In genomic region chr21:29166853-29167252, GRCh38 we compare ENCODE assay signal across 19 cellular contexts. TPM values are rescaled to one million over a fixed set of nuclear protein-coding genes. Genes with fewer than 3 reads are reported as not detected.
A peak's percentile ranks its signal among the peaks of the same experiment; 100 is the strongest.
DNase-seq lines count a peak whose midpoint lies in the region; ATAC-seq and TF ChIP-seq lines count a peak whose summit lies in the region.
"Had no signal": no experiment of that assay in that cellular context is flagged by ENCODE, and none has a peak within 500 bp of the region (broad histone marks: within the 10 kb centered on the region; RNA-seq: fewer than 3 reads in every experiment).

No MANE protein-coding gene starts in this region.

- CTCF ChIA-PET in IMR-90 (lab: Yijun Ruan, JAX): no interaction called here

- ATAC-seq in left ventricle myocardium superior: peak; percentile 43
- ATAC-seq in IMR-90 (ENCODE audit: low read depth): no peak
- peak; percentile 40 for ATAC-seq in body of pancreas
- no peak for ATAC-seq in GM21619 (IDR thresholded peaks at IDR 0.05; ENCODE audit: unreplicated experiment)
- no peak for ATAC-seq in HG03025 (IDR thresholded peaks at IDR 0.05; ENCODE audit: low FRiP score, unreplicated experiment)
- ATAC-seq in GM19467 (IDR thresholded peaks at IDR 0.05; ENCODE audit: unreplicated experiment): no peak
- ATAC-seq: A549 had no signal

- H3K9me1 ChIP-seq in IMR-90 (ENCODE audit: insufficient read depth, low read length): no peaks in the 10 kb centered on the region

- H2BK20ac ChIP-seq in IMR-90 (ENCODE audit: low read depth, low read length): peak overlapping the region; percentile 16; the same call in 1 of the 2 replicates

- no peak overlapping the region for H3K23ac ChIP-seq in IMR-90 (ENCODE audit: low read depth, low read length)

- H2AFZ ChIP-seq in IMR-90 (replicated peaks; ENCODE audit: low read length, poor library complexity): no peak overlapping the region

- H4K20me1 ChIP-seq in IMR-90 (ENCODE audit: insufficient read depth, low read length): no peaks in the 10 kb centered on the region

- 0 out of 3 replicates have a peak overlapping the region, but pooled peaks have one; percentile 1 for H2BK15ac ChIP-seq in IMR-90 (ENCODE audit: low read depth, low read length)

- POLR2A ChIA-PET in IMR-90 (lab: Charles Lee; ENCODE audit: unreplicated experiment): no interaction called here

- H3K36me3 ChIP-seq in IMR-90 (ENCODE audit: control insufficient read depth, insufficient read depth, low read length): no peaks in the 10 kb centered on the region
- no peaks in the 10 kb centered on the region for H3K36me3 ChIP-seq in body of pancreas (replicated peaks in 1 of 2; ENCODE audit: insufficient read depth in 1 of 2, low read depth in 2 of 2)
- H3K36me3 ChIP-seq: MG63 had no signal

- H3K36me3 Mint-ChIP-seq in stimulated activated naive CD8-positive, alpha-beta T cell treated with anti-CD3 and anti-CD28 coated beads, Interleukin-15, Interleukin-2, amounts not matched to agents 100 ng/mL and 50 ng/mL, for 24 hours (ENCODE audit: low read depth): peaks cover 5% of the 10 kb centered on the region

- H2BK120ac ChIP-seq in IMR-90 (ENCODE audit: low read depth, low read length): peak overlapping the region; percentile 1; the same call in 1 of the 2 replicates

- H3K27ac Mint-ChIP-seq in stimulated activated naive CD8-positive, alpha-beta T cell treated with anti-CD3 and anti-CD28 coated beads, Interleukin-15, Interleukin-2, amounts not matched to agents 100 ng/mL and 50 ng/mL, for 24 hours: peak overlapping the region; percentile 16

- no peak for TF ChIP-seq RAD21 in IMR-90 (IDR thresholded peaks at IDR 0.05; ENCODE audit: low read length)

- H3K4me1 ChIP-seq in IMR-90 (ENCODE audit: control insufficient read depth, insufficient read depth, low read length) (peaks cover 7% of the 10 kb centered on the region; the same call in 1 of the 2 replicates), body of pancreas (no peaks in the 10 kb centered on the region)
- H3K4me1 ChIP-seq: Caco-2 had no signal

- no peak overlapping the region for H3K56ac ChIP-seq in IMR-90 (ENCODE audit: extremely low read depth, insufficient read depth, low read length)

- no peak overlapping the region for H4K91ac ChIP-seq in IMR-90 (ENCODE audit: insufficient read depth, low read depth, low read length)

- TF ChIP-seq POLR2A in IMR-90 (IDR thresholded peaks at IDR 0.05; ENCODE audit: low read depth, low read length): no peak
- no peak for TF ChIP-seq POLR2A in body of pancreas (IDR thresholded peaks at IDR 0.05)

- H3K18ac ChIP-seq in IMR-90 (ENCODE audit: low read depth, low read length): no peak overlapping the region; the same call in 1 of the 2 replicates

- H3K27me3 ChIP-seq in IMR-90 (ENCODE audit: control insufficient read depth, insufficient read depth, low read length) (no peaks in the 10 kb centered on the region), body of pancreas (no peaks in the 10 kb centered on the region)
- H3K27me3 ChIP-seq: MG63 had no signal

- no TSS peak for BruUV-seq in IMR-90 (replicated peaks; lab: Mats Ljungman, UMichigan)

- H4K8ac ChIP-seq in IMR-90 (ENCODE audit: low read depth in 2 of 2, low read length in 2 of 2): no peak overlapping the region

- H3K4ac ChIP-seq in IMR-90 (ENCODE audit: low read depth, low read length): no peak overlapping the region; the same call in 1 of the 2 replicates

- no CpG with 5 or more reads among the region's 1 CpG for WGBS in IMR-90 (ENCODE audit: extremely low coverage in 2 of 2, insufficient read length in 1 of 2), 2 experiments
- 4 to 6% methylated on average over 1 of the region's 1 CpG for WGBS in body of pancreas, 2 donors

- peak overlapping the region; percentile 11 for H2BK5ac ChIP-seq in IMR-90 (ENCODE audit: low read depth, low read length, poor library complexity, severe bottlenecking)

- H3K4me3 ChIP-seq in IMR-90 (ENCODE audit: insufficient read depth, low read depth, low read length) (no peak overlapping the region), body of pancreas (no peak overlapping the region)
- H3K4me3 ChIP-seq: A549, MG63 had no signal

- no peaks in the 10 kb centered on the region for H3K27me3 Mint-ChIP-seq in stimulated activated naive CD8-positive, alpha-beta T cell treated with anti-CD3 and anti-CD28 coated beads, Interleukin-15, Interleukin-2, amounts not matched to agents 100 ng/mL and 50 ng/mL, for 24 hours

- no peaks in the 10 kb centered on the region for H3K9me3 ChIP-seq in IMR-90 (ENCODE audit: control insufficient read depth, insufficient read depth, low read length)
- no peaks in the 10 kb centered on the region for H3K9me3 ChIP-seq in body of pancreas
- H3K9me3 ChIP-seq: A549, Caco-2, MG63 had no signal

- H3K27ac ChIP-seq in IMR-90 (ENCODE audit: insufficient read depth, low read length) (no peak overlapping the region), body of pancreas (no peak overlapping the region)
- H3K27ac ChIP-seq: A549, C4-2B had no signal

- peak overlapping the region; percentile 43; the same call in 1 of the 2 replicates for H4K5ac ChIP-seq in IMR-90 (ENCODE audit: low read depth, low read length)

- no peaks in the 10 kb centered on the region; a peak in 1 of 4 replicates for H3K79me1 ChIP-seq in IMR-90 (ENCODE audit: low read depth in 1 of 2, low read length in 2 of 2)

- no peak for TF ChIP-seq CTCF in IMR-90 (conservative IDR thresholded peaks at IDR 0.05; ENCODE audit: low read depth, low read length)
- no peak for TF ChIP-seq CTCF in body of pancreas (IDR thresholded peaks at IDR 0.05)

- no peak overlapping the region for H3K4me3 Mint-ChIP-seq in stimulated activated naive CD8-positive, alpha-beta T cell treated with anti-CD3 and anti-CD28 coated beads, Interleukin-15, Interleukin-2, amounts not matched to agents 100 ng/mL and 50 ng/mL, for 24 hours

- no peak overlapping the region for H2AK9ac ChIP-seq in IMR-90 (replicated peaks; ENCODE audit: low read depth, low read length, poor library complexity)

- no peak overlapping the region for H3K4me2 ChIP-seq in IMR-90 (ENCODE audit: low read depth, low read length)
- H3K4me2 ChIP-seq: A549 had no signal

- intact Hi-C loops in left ventricle myocardium superior (cut with micrococcal nuclease) (loop anchor here (10.0 kb wide), 1 partner anchor 178 kb away; no protein-coding TSS in a partner anchor), cardiac septum (cut with DNase I) (loop anchor here (5.0 kb wide), 1 partner anchor 180 kb away; no protein-coding TSS in a partner anchor), IMR-90 (cut with micrococcal nuclease) (loop anchor here (10.0 kb wide), 1 partner anchor 308 kb away; no protein-coding TSS in a partner anchor), body of pancreas (cut with DNase I) (no loop called here)

- H3K14ac ChIP-seq in IMR-90 (replicated peaks; ENCODE audit: low read depth, low read length): no peak overlapping the region

- H3K4me1 Mint-ChIP-seq in stimulated activated naive CD8-positive, alpha-beta T cell treated with anti-CD3 and anti-CD28 coated beads, Interleukin-15, Interleukin-2, amounts not matched to agents 100 ng/mL and 50 ng/mL, for 24 hours (ENCODE audit: low read depth): peaks cover 13% of the 10 kb centered on the region

- dilution Hi-C loops in IMR-90 (cut with HindIII; ENCODE audit: low sequenced_read_pairs, unreplicated experiment): no loop called here

- in situ Hi-C loops in IMR-90 (cut with MboI; ENCODE audit: low sequenced_read_pairs): no loop called here

- no peaks in the 10 kb centered on the region for H3K9me3 Mint-ChIP-seq in stimulated activated naive CD8-positive, alpha-beta T cell treated with anti-CD3 and anti-CD28 coated beads, Interleukin-15, Interleukin-2, amounts not matched to agents 100 ng/mL and 50 ng/mL, for 24 hours

- DNase-seq in left ventricle myocardium superior (no peak), cardiac septum (ENCODE audit: low spot score) (no peak), IMR-90 (no peak), body of pancreas (no peak)
- DNase-seq: Caco-2, GOT3, Karpas-422, MG63, NCI-H187, OCI-M1, RPMI8226, SW 1271 had no signal

- no peak overlapping the region for H3K9ac ChIP-seq in IMR-90 (ENCODE audit: low read depth, low read length)

- H2AK5ac ChIP-seq in IMR-90 (ENCODE audit: low read depth, low read length): no peak overlapping the region

TF ChIP-seq in IMR-90, 13 proteins besides CTCF, POLR2A, EP300 and RAD21:
- TF ChIP-seq SMC3 (IDR thresholded peaks at IDR 0.05; ENCODE audit: low read depth, low read length) (no peak), USF2 (IDR thresholded peaks at IDR 0.05; ENCODE audit: low read depth, low read length) (no peak), FOS (IDR thresholded peaks at IDR 0.05; ENCODE audit: low read depth, low read length) (no peak), CHD1 (IDR thresholded peaks at IDR 0.05; ENCODE audit: low read depth, low read length) (no peak), MAZ (IDR thresholded peaks at IDR 0.05; ENCODE audit: borderline replicate concordance, low read depth, low read length) (no peak), MXI1 (IDR thresholded peaks at IDR 0.05; ENCODE audit: borderline replicate concordance, low read depth, low read length) (no peak), CEBPB (IDR thresholded peaks at IDR 0.05; ENCODE audit: low read depth, low read length) (no peak), RFX5 (IDR thresholded peaks at IDR 0.05; ENCODE audit: low read depth, low read length) (no peak)
- TF ChIP-seq, protein P1, sequence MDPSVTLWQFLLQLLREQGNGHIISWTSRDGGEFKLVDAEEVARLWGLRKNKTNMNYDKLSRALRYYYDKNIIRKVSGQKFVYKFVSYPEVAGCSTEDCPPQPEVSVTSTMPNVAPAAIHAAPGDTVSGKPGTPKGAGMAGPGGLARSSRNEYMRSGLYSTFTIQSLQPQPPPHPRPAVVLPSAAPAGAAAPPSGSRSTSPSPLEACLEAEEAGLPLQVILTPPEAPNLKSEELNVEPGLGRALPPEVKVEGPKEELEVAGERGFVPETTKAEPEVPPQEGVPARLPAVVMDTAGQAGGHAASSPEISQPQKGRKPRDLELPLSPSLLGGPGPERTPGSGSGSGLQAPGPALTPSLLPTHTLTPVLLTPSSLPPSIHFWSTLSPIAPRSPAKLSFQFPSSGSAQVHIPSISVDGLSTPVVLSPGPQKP (IDR thresholded peaks at IDR 0.05; ENCODE audit: borderline replicate concordance, low read depth, low read length): no peak

RNA-seq across cellular contexts. Expression of gene MAP3K7CL, which starts 36.4 kb away (rescaled TPM):
- total RNA-seq in left ventricle myocardium superior (1.1 TPM), cardiac septum (85.8 TPM), IMR-90 (2012; rRNA removed) (21.0 and 25.3 TPM in 2 replicates), body of pancreas (10 to 100 TPM in 1 of 2 donors, 1 to 10 TPM in 1; 5.2 to 12.5 TPM)
- polyA plus RNA-seq in IMR-90 (2012; rRNA removed): 21.8 and 22.3 TPM in 2 replicates
- 10.0 and 17.0 TPM in 2 replicates for polyA plus RNA-seq in IMR-90 (2012; cell fraction: cytosol; rRNA removed)
- 7.6 and 12.0 TPM in 2 replicates for polyA plus RNA-seq in IMR-90 (2012; cell fraction: nucleus; rRNA removed; ENCODE audit: low replicate concordance)
- total RNA-seq: SK-MEL-5 had no signal

Comparison
In these comparisons a context has a peak if more than half of its experiments do, and no peak if none do; other contexts are left out.
1. ATAC-seq: peak in left ventricle myocardium superior (single experiment) and body of pancreas (single experiment); none in IMR-90 (single experiment), GM21619 (single experiment), HG03025 (single experiment) and GM19467 (single experiment).